25 cellular contexts compared by ENCODE assay signal in genomic region chr1:203700901-203701300, GRCh38.
DNase-seq lines count a peak whose midpoint lies in the region; ATAC-seq and TF ChIP-seq lines count a peak whose summit lies in the region.
"Had no signal": no experiment of that assay in that cellular context is flagged by ENCODE, and none has a peak within 500 bp of the region (broad histone marks: within the 10 kb centered on the region; RNA-seq: fewer than 3 reads in every experiment).

No MANE protein-coding gene starts in this region.

- H3K27me3 Mint-ChIP-seq in activated CD8-positive, alpha-beta T cell treated with anti-CD3 and anti-CD28 coated beads, Interleukin-2, amount 10 ng/mL, durations not matched to agents 7 days and 5 days (ENCODE audit: low read depth), result no peaks in the 10 kb centered on the region
- H3K27me3 Mint-ChIP-seq in activated CD8-positive, alpha-beta T cell treated with anti-CD3 and anti-CD28 coated beads for 36 hours, result no peaks in the 10 kb centered on the region
- H3K27me3 Mint-ChIP-seq in activated T-helper 17 cell treated with anti-CD3 and anti-CD28 coated beads, Interleukin-2, amount 50 U/mL, for 72 hours, result no peaks in the 10 kb centered on the region
- no peaks in the 10 kb centered on the region for H3K27me3 Mint-ChIP-seq in mesothelial cell of epicardium (ENCODE audit: low read depth)
- H3K27me3 Mint-ChIP-seq: progenitor cell of endocrine pancreas; stimulated activated naive CD8-positive, alpha-beta T cell treated with anti-CD3 and anti-CD28 coated beads, Interleukin-15, Interleukin-2, amounts not matched to agents 100 ng/mL and 50 ng/mL, for 24 hours had no signal

- intact Hi-C loops in activated CD8-positive, alpha-beta T cell treated with anti-CD3 and anti-CD28 coated beads for 36 hours (cut with micrococcal nuclease), result loop anchor here (10.0 kb wide), 1 partner anchor 356 kb away; no protein-coding TSS in a partner anchor
- intact Hi-C loops in esophagus squamous epithelium (cut with DNase I), result no loop called here

- CTCF ChIA-PET in activated CD8-positive, alpha-beta T cell treated with anti-CD3 and anti-CD28 coated beads, Interleukin-2, amount 10 ng/mL, durations not matched to agents 7 days and 5 days (lab: Charles Lee), result interaction anchor here (0.8 to 9.2 kb wide), 27 partner anchors 12 to 432 kb away, joined by 3 to 124 read pairs (median 9); partner anchors contain the start of gene ATP2B4
- CTCF ChIA-PET in activated CD8-positive, alpha-beta T cell treated with anti-CD3 and anti-CD28 coated beads for 36 hours (lab: Charles Lee), result interaction anchor here (0.8 to 9.9 kb wide), 32 partner anchors 8 to 433 kb away, joined by 3 to 174 read pairs (median 8); partner anchors contain the start of genes ATP2B4 and LAX1

- peaks cover 35% of the 10 kb centered on the region for H3K4me1 Mint-ChIP-seq in activated CD8-positive, alpha-beta T cell treated with anti-CD3 and anti-CD28 coated beads, Interleukin-2, amount 10 ng/mL, durations not matched to agents 7 days and 5 days (ENCODE audit: low read depth)
- peaks cover 6% of the 10 kb centered on the region for H3K4me1 Mint-ChIP-seq in activated CD8-positive, alpha-beta T cell treated with anti-CD3 and anti-CD28 coated beads for 36 hours (ENCODE audit: low read depth)
- H3K4me1 Mint-ChIP-seq in activated T-helper 17 cell treated with anti-CD3 and anti-CD28 coated beads, Interleukin-2, amount 50 U/mL, for 72 hours, result peaks cover 11% of the 10 kb centered on the region
- peaks cover 2% of the 10 kb centered on the region for H3K4me1 Mint-ChIP-seq in mesothelial cell of epicardium

- H3K4me3 ChIP-seq in stomach smooth muscle (ENCODE audit: low read length in 2 of 2), result no peak overlapping the region
- no peak overlapping the region for H3K4me3 ChIP-seq in esophagus squamous epithelium
- H3K4me3 ChIP-seq: cardiac muscle cell, tibial nerve had no signal

- peaks cover 74% of the 10 kb centered on the region for H3K36me3 Mint-ChIP-seq in activated CD8-positive, alpha-beta T cell treated with anti-CD3 and anti-CD28 coated beads, Interleukin-2, amount 10 ng/mL, durations not matched to agents 7 days and 5 days (ENCODE audit: low read depth)
- peaks cover 6% of the 10 kb centered on the region for H3K36me3 Mint-ChIP-seq in activated CD8-positive, alpha-beta T cell treated with anti-CD3 and anti-CD28 coated beads for 36 hours (ENCODE audit: low read depth)
- peaks cover 91% of the 10 kb centered on the region for H3K36me3 Mint-ChIP-seq in activated T-helper 17 cell treated with anti-CD3 and anti-CD28 coated beads, Interleukin-2, amount 50 U/mL, for 72 hours (ENCODE audit: low read depth)
- peaks cover 46% of the 10 kb centered on the region for H3K36me3 Mint-ChIP-seq in mesothelial cell of epicardium

- POLR2A ChIA-PET in activated CD8-positive, alpha-beta T cell treated with anti-CD3 and anti-CD28 coated beads, Interleukin-2, amount 10 ng/mL, durations not matched to agents 7 days and 5 days (lab: Charles Lee), result interaction anchor here (1.8 kb wide), 1 partner anchor 75 kb away, joined by 11 read pairs; the partner anchor contains the start of gene ATP2B4
- POLR2A ChIA-PET in activated CD8-positive, alpha-beta T cell treated with anti-CD3 and anti-CD28 coated beads for 36 hours (lab: Charles Lee), result interaction anchor here (0.6 to 1.4 kb wide), 2 partner anchors 28 to 57 kb away, joined by 3 read pairs; no protein-coding TSS in a partner anchor

- TF ChIP-seq POLR2A in esophagus squamous epithelium (IDR thresholded peaks at IDR 0.05), result no peak

- no peak for TF ChIP-seq CTCF in activated CD8-positive, alpha-beta T cell treated with anti-CD3 and anti-CD28 coated beads for 36 hours (IDR thresholded peaks at IDR 0.05)
- no peak for TF ChIP-seq CTCF in mesothelial cell of epicardium (IDR thresholded peaks at IDR 0.05; ENCODE audit: unreplicated experiment)
- TF ChIP-seq CTCF in esophagus squamous epithelium (IDR thresholded peaks at IDR 0.05), result no peak

- peak overlapping the region; percentile 27 for H3K27ac Mint-ChIP-seq in activated CD8-positive, alpha-beta T cell treated with anti-CD3 and anti-CD28 coated beads, Interleukin-2, amount 10 ng/mL, durations not matched to agents 7 days and 5 days
- H3K27ac Mint-ChIP-seq in activated CD8-positive, alpha-beta T cell treated with anti-CD3 and anti-CD28 coated beads for 36 hours, result no peak overlapping the region
- H3K27ac Mint-ChIP-seq in activated T-helper 17 cell treated with anti-CD3 and anti-CD28 coated beads, Interleukin-2, amount 50 U/mL, for 72 hours, result peak overlapping the region; percentile 59
- H3K27ac Mint-ChIP-seq in mesothelial cell of epicardium, result peak overlapping the region; percentile 64
- H3K27ac Mint-ChIP-seq: activated naive CD4-positive, alpha-beta T cell treated with anti-CD3 and anti-CD28 coated beads, Interleukin-2, amount 50 U/mL, for 72 hours; activated T-helper 1 cell treated with anti-CD3 and anti-CD28 coated beads, Interleukin-12 subunit alpha, Interleukin-12 subunit beta, Interleukin-2, Interleukin-4 antibody, amounts not matched to agents 30 ng/mL and 10 ng/mL and 1 ng/mL, durations not matched to agents 14 hours and 24 hours and 36 hours; progenitor cell of endocrine pancreas; stimulated activated naive CD8-positive, alpha-beta T cell treated with anti-CD3 and anti-CD28 coated beads, Interleukin-15, Interleukin-2, amounts not matched to agents 100 ng/mL and 50 ng/mL, for 24 hours had no signal

- no peaks in the 10 kb centered on the region for H3K9me3 Mint-ChIP-seq in activated CD8-positive, alpha-beta T cell treated with anti-CD3 and anti-CD28 coated beads, Interleukin-2, amount 10 ng/mL, durations not matched to agents 7 days and 5 days (ENCODE audit: insufficient read depth)
- H3K9me3 Mint-ChIP-seq in activated CD8-positive, alpha-beta T cell treated with anti-CD3 and anti-CD28 coated beads for 36 hours, result no peaks in the 10 kb centered on the region
- no peaks in the 10 kb centered on the region for H3K9me3 Mint-ChIP-seq in activated T-helper 17 cell treated with anti-CD3 and anti-CD28 coated beads, Interleukin-2, amount 50 U/mL, for 72 hours
- H3K9me3 Mint-ChIP-seq in mesothelial cell of epicardium, result no peaks in the 10 kb centered on the region
- H3K9me3 Mint-ChIP-seq: activated naive CD4-positive, alpha-beta T cell treated with anti-CD3 and anti-CD28 coated beads, Interleukin-2, amount 50 U/mL, for 72 hours; activated T-helper 1 cell treated with anti-CD3 and anti-CD28 coated beads, Interleukin-12 subunit alpha, Interleukin-12 subunit beta, Interleukin-2, Interleukin-4 antibody, amounts not matched to agents 30 ng/mL and 10 ng/mL and 1 ng/mL, durations not matched to agents 14 hours and 24 hours and 36 hours; stimulated activated naive CD8-positive, alpha-beta T cell treated with anti-CD3 and anti-CD28 coated beads, Interleukin-15, Interleukin-2, amounts not matched to agents 100 ng/mL and 50 ng/mL, for 24 hours had no signal

- peaks cover 62% of the 10 kb centered on the region for H3K4me1 ChIP-seq in stomach smooth muscle (ENCODE audit: control insufficient read depth, insufficient read depth, low read length)
- H3K4me1 ChIP-seq in esophagus squamous epithelium, result peaks cover 0 to 34% (median 0%) of the 10 kb centered on the region in 3 donors
- H3K4me1 ChIP-seq: BE2C had no signal

- peak overlapping the region; percentile 79 for H3K27ac ChIP-seq in stomach smooth muscle (ENCODE audit: low read length)
- peak overlapping the region in 1 of 4 donors; percentile 24 for H3K27ac ChIP-seq in esophagus squamous epithelium
- H3K27ac ChIP-seq: cardiac muscle cell had no signal

- H3K4me3 Mint-ChIP-seq in activated CD8-positive, alpha-beta T cell treated with anti-CD3 and anti-CD28 coated beads, Interleukin-2, amount 10 ng/mL, durations not matched to agents 7 days and 5 days, result no peak overlapping the region
- H3K4me3 Mint-ChIP-seq in activated CD8-positive, alpha-beta T cell treated with anti-CD3 and anti-CD28 coated beads for 36 hours, result no peak overlapping the region
- no peak overlapping the region for H3K4me3 Mint-ChIP-seq in activated T-helper 17 cell treated with anti-CD3 and anti-CD28 coated beads, Interleukin-2, amount 50 U/mL, for 72 hours
- H3K4me3 Mint-ChIP-seq in mesothelial cell of epicardium, result no peak overlapping the region
- H3K4me3 Mint-ChIP-seq: activated T-helper 1 cell treated with anti-CD3 and anti-CD28 coated beads, Interleukin-12 subunit alpha, Interleukin-12 subunit beta, Interleukin-2, Interleukin-4 antibody, amounts not matched to agents 30 ng/mL and 10 ng/mL and 1 ng/mL, durations not matched to agents 14 hours and 24 hours and 36 hours; stimulated activated naive CD8-positive, alpha-beta T cell treated with anti-CD3 and anti-CD28 coated beads, Interleukin-15, Interleukin-2, amounts not matched to agents 100 ng/mL and 50 ng/mL, for 24 hours had no signal

- H3K9me3 ChIP-seq in stomach smooth muscle (ENCODE audit: control insufficient read depth in 2 of 2, low read length in 2 of 2), result no peaks in the 10 kb centered on the region
- no peaks in the 10 kb centered on the region for H3K9me3 ChIP-seq in esophagus squamous epithelium
- H3K9me3 ChIP-seq: BE2C, tibial nerve had no signal

- 76 to 80% methylated on average over 4 of the region's 4 CpGs for WGBS in esophagus squamous epithelium, 2 donors

- DNase-seq in activated CD8-positive, alpha-beta T cell treated with anti-CD3 and anti-CD28 coated beads, Interleukin-2, amount 10 ng/mL, durations not matched to agents 7 days and 5 days, result no peak
- DNase-seq in activated CD8-positive, alpha-beta T cell treated with anti-CD3 and anti-CD28 coated beads for 36 hours, result no peak
- DNase-seq in mesothelial cell of epicardium (ENCODE audit: low spot score in 2 of 2, unreplicated experiment in 2 of 2), result no peak
- no peak for DNase-seq in NCI-H128 (lab: John Stamatoyannopoulos, UW; ENCODE audit: unreplicated experiment)
- DNase-seq in NCI-H345 treated with DMSO at 0.1 percent for 48 hours (lab: John Stamatoyannopoulos, UW; ENCODE audit: unreplicated experiment), result no peak
- DNase-seq in esophagus squamous epithelium (lab: John Stamatoyannopoulos, UW), result no peak
- DNase-seq: anterior cingulate cortex, BE2C, cortex of kidney, DMS79, GDM1, hippocampal formation, left colon, NCI-H510A treated with DMSO at 0.1 percent for 48 hours, SHP77 treated with DMSO at 0.1 percent for 48 hours, SW 1271 had no signal

- H3K36me3 ChIP-seq in stomach smooth muscle (ENCODE audit: control insufficient read depth in 2 of 2, insufficient read depth in 2 of 2, low read length in 2 of 2), result peaks cover 61 to 70% of the 10 kb centered on the region in 2 donors
- H3K36me3 ChIP-seq in esophagus squamous epithelium, result peaks cover 14 to 82% (median 26%) of the 10 kb centered on the region in 3 donors
- H3K36me3 ChIP-seq: BE2C had no signal

- no peak for ATAC-seq in activated CD8-positive, alpha-beta T cell treated with anti-CD3 and anti-CD28 coated beads, Interleukin-2, amount 10 ng/mL, durations not matched to agents 7 days and 5 days
- ATAC-seq in activated CD8-positive, alpha-beta T cell treated with anti-CD3 and anti-CD28 coated beads for 36 hours, result no peak
- no peak for ATAC-seq in activated T-helper 17 cell treated with anti-CD3 and anti-CD28 coated beads, Interleukin-2, amount 50 U/mL, for 72 hours (replicated peaks)
- ATAC-seq: activated naive CD4-positive, alpha-beta T cell treated with anti-CD3 and anti-CD28 coated beads, Interleukin-2, amount 50 U/mL, for 72 hours; esophagus mucosa; left colon had no signal

- H3K9ac ChIP-seq in stomach smooth muscle (ENCODE audit: low read length in 2 of 2), result peak overlapping the region in 1 of 2 donors; percentile 36

- H3K27me3 ChIP-seq in stomach smooth muscle (ENCODE audit: control insufficient read depth in 1 of 2, insufficient read depth in 2 of 2, low read length in 2 of 2) (no peaks in the 10 kb centered on the region), esophagus squamous epithelium (no peaks in the 10 kb centered on the region)
- H3K27me3 ChIP-seq: BE2C, tibial nerve had no signal
